Comparison of ENCODE assay signal across 1 cellular context in the genomic region with DNA sequence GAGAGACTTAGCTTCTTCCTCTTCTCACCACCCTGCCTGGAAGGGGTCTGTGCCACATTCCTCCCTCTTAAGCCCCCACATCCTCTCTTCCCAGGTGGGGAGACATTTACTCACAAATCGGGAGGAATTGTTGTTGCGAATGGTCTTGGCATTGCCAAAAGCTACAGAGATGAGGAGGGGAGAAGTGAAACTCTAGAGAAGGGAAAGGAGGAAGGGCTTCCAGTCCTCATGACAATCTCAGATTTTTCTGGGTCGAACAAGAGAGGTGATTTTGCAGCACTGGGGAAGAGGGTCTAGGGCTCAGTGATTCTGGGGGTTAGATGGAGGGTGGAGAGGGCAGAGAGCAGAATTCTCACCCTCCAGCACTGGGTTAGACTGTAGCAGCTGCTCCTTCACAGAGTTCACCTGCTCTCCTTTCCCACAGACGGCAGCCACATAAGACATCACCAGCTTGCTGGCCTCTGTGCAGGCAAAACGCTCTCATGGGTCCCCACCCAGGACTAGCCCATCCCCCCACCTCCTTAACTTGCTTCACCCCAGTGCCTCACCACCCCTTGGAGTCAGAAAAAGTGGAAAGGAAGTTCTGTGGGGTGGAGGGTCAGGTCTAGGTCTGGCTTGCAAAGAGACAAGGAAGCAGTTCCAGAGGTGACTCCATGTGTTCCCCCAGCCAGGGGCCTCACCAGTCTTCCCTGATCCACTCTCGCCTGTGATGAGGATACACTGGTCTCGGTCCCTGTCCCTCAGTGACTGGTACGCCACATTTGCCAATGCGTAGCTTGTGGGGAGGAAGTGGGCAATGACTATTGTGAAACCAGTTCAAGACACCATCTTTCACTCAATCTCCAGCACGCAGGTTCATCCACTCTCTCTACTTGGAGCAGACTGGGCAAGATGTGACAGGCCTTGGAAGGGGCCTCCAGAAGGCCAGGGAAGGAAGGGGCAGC.
TF ChIP-seq lines count a peak whose summit lies in the region.

No MANE protein-coding gene starts in this region.

TF ChIP-seq in WTC11, 78 proteins besides CTCF, POLR2A, EP300 and RAD21 (continued from another document):
- TF ChIP-seq, protein P1, sequence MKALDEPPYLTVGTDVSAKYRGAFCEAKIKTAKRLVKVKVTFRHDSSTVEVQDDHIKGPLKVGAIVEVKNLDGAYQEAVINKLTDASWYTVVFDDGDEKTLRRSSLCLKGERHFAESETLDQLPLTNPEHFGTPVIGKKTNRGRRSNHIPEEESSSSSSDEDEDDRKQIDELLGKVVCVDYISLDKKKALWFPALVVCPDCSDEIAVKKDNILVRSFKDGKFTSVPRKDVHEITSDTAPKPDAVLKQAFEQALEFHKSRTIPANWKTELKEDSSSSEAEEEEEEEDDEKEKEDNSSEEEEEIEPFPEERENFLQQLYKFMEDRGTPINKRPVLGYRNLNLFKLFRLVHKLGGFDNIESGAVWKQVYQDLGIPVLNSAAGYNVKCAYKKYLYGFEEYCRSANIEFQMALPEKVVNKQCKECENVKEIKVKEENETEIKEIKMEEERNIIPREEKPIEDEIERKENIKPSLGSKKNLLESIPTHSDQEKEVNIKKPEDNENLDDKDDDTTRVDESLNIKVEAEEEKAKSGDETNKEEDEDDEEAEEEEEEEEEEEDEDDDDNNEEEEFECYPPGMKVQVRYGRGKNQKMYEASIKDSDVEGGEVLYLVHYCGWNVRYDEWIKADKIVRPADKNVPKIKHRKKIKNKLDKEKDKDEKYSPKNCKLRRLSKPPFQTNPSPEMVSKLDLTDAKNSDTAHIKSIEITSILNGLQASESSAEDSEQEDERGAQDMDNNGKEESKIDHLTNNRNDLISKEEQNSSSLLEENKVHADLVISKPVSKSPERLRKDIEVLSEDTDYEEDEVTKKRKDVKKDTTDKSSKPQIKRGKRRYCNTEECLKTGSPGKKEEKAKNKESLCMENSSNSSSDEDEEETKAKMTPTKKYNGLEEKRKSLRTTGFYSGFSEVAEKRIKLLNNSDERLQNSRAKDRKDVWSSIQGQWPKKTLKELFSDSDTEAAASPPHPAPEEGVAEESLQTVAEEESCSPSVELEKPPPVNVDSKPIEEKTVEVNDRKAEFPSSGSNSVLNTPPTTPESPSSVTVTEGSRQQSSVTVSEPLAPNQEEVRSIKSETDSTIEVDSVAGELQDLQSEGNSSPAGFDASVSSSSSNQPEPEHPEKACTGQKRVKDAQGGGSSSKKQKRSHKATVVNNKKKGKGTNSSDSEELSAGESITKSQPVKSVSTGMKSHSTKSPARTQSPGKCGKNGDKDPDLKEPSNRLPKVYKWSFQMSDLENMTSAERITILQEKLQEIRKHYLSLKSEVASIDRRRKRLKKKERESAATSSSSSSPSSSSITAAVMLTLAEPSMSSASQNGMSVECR (CRISPR knock-in tag; IDR thresholded peaks at IDR 0.05; ENCODE audit: borderline replicate concordance) = no peak
